8 cellular contexts compared by ENCODE assay signal in genomic region chr10:6145979-6146432, GRCh38. TPM values are rescaled to one million over a fixed set of nuclear protein-coding genes. Genes with fewer than 3 reads are reported as not detected.
A peak's percentile ranks its signal among the peaks of the same experiment; 100 is the strongest.
DNase-seq lines count a peak whose midpoint lies in the region; ATAC-seq, FAIRE-seq and TF ChIP-seq lines count a peak whose summit lies in the region.

No MANE protein-coding gene starts in this region.

- TF ChIP-seq CTCF in HCT116 (IDR thresholded peaks at IDR 0.05 in 2 of 3, conservative IDR thresholded peaks at IDR 0.05 in 1 of 3; ENCODE audit: borderline replicate concordance in 1 of 3, insufficient read depth in 1 of 3, low read depth in 2 of 3, low read length in 2 of 3) (no peak), WI38 (IDR thresholded peaks at IDR 0.05; ENCODE audit: low read depth, low read length) (no peak)

- H3K27me3 ChIP-seq in HCT116 (ENCODE audit: insufficient read depth, low read length) (no peaks in the 10 kb centered on the region), right cardiac atrium (ENCODE audit: control insufficient read depth, insufficient read depth) (no peaks in the 10 kb centered on the region), small intestine (ENCODE audit: control insufficient read depth in 2 of 2, insufficient read depth in 2 of 2, low read length in 2 of 2) (no peaks in the 10 kb centered on the region)

- H2AFZ ChIP-seq in HCT116 (ENCODE audit: low read depth, low read length, poor library complexity, severe bottlenecking) = no peak overlapping the region

- BruUV-seq in HCT116 (replicated peaks; lab: Mats Ljungman, UMichigan) = TSS peak; percentile 44

- no peak for TF ChIP-seq RAD21 in HCT116 (IDR thresholded peaks at IDR 0.05; ENCODE audit: low read depth)

- H3K27ac ChIP-seq in HCT116 (ENCODE audit: low read depth, low read length) (no peak overlapping the region; the same call in 1 of the 2 replicates), right cardiac atrium (ENCODE audit: low read length) (no peak overlapping the region), small intestine (ENCODE audit: low read depth in 1 of 2, low read length in 1 of 2) (peak overlapping the region in 1 of 2 donors; percentile 32)

- H3K9me2 ChIP-seq in HCT116 (ENCODE audit: insufficient read depth) = no peaks in the 10 kb centered on the region

- CTCF ChIA-PET in HCT116 (lab: Charles Lee) = no interaction called here

- H3K79me2 ChIP-seq in HCT116 (ENCODE audit: insufficient read depth, low read length) = peaks cover 60% of the 10 kb centered on the region

- H3K4me3 ChIP-seq in HCT116 (replicated peaks in 1 of 2; ENCODE audit: low read depth in 1 of 2, low read length in 2 of 2) (peak overlapping the region; percentile 65 to 85), WI38 (ENCODE audit: low read depth, low read length) (peak overlapping the region; percentile 77), right cardiac atrium (ENCODE audit: low read length) (peak overlapping the region; percentile 73), small intestine (ENCODE audit: low read depth in 1 of 2, low read length in 2 of 2) (peak overlapping the region; percentile 83 to 86)

- H3K4me1 ChIP-seq in HCT116 (ENCODE audit: control insufficient read depth in 1 of 2, insufficient read depth in 2 of 2, low read length in 2 of 2) (peaks cover 12 to 29% of the 10 kb centered on the region in 2 experiments; a peak in 3 of 4 replicates), right cardiac atrium (ENCODE audit: control insufficient read depth, insufficient read depth, low read length) (no peaks in the 10 kb centered on the region), small intestine (ENCODE audit: control insufficient read depth in 2 of 2, insufficient read depth in 1 of 2, low read depth in 1 of 2, low read length in 1 of 2) (peaks cover 4 to 10% of the 10 kb centered on the region in 2 donors)

- H3K9me3 ChIP-seq in HCT116 (ENCODE audit: control insufficient read depth in 1 of 2, insufficient read depth in 1 of 2, low read depth in 1 of 2, low read length in 2 of 2) = no peaks in the 10 kb centered on the region
- no peaks in the 10 kb centered on the region for H3K9me3 ChIP-seq in right cardiac atrium (ENCODE audit: control insufficient read depth, low read length)
- no peaks in the 10 kb centered on the region for H3K9me3 ChIP-seq in small intestine (ENCODE audit: control insufficient read depth, low read depth)

- H4K20me1 ChIP-seq in HCT116 (ENCODE audit: insufficient read depth) = no peaks in the 10 kb centered on the region

- intact Hi-C loops in HCT116 (cut with micrococcal nuclease) = no loop called here
- intact Hi-C loops in right cardiac atrium (cut with DNase I) = loop anchor here in 1 of 4 donors (5.0 kb wide), 1 partner anchor 34 kb away; no protein-coding TSS in a partner anchor

- ATAC-seq in HCT116 (no peak), right cardiac atrium (no peak)

- RAD21 ChIA-PET in HCT116 (lab: Charles Lee; ENCODE audit: low non-redundant PET in 1 of 2, low total read pairs in 2 of 2, uncharacterized antibody in 2 of 2, unreplicated experiment in 2 of 2) = no interaction called here

- H3K9ac ChIP-seq in HCT116 (ENCODE audit: low read length) = peak overlapping the region; percentile 89

- POLR2A ChIA-PET in HCT116 (lab: Charles Lee) = no interaction called here

- DNase-seq in HCT116 (ENCODE audit: low read depth, low spot score) = no peak
- DNase-seq in right cardiac atrium = peak in 1 of 3 donors; percentile 62
- DNase-seq in small intestine = no peak
- DNase-seq in GM12891 (ENCODE audit: insufficient read length, low spot score) = no peak
- no peak for DNase-seq in AML-193 (lab: John Stamatoyannopoulos, UW)
- DNase-seq in DMS153 treated with DMSO at 0.1 percent for 48 hours (lab: John Stamatoyannopoulos, UW; ENCODE audit: unreplicated experiment) = no peak
- DNase-seq in NCI-H748 (lab: John Stamatoyannopoulos, UW; ENCODE audit: unreplicated experiment) = no peak

- 56% methylated on average over 15 of the region's 15 CpGs for WGBS in right cardiac atrium
- WGBS in small intestine, 3 donors = 30 to 59% (median 50%) methylated on average over 15 of the region's 15 CpGs

- peaks cover 0 to 2% of the 10 kb centered on the region in 2 experiments; a peak in 1 of 4 replicates for H3K36me3 ChIP-seq in HCT116 (ENCODE audit: control insufficient read depth in 1 of 2, insufficient read depth in 2 of 2, low read length in 2 of 2)
- no peaks in the 10 kb centered on the region for H3K36me3 ChIP-seq in small intestine (ENCODE audit: control insufficient read depth in 2 of 2, insufficient read depth in 2 of 2, low read length in 2 of 2)

- peak overlapping the region; percentile 92 for H3K4me2 ChIP-seq in HCT116 (ENCODE audit: low read length)

- TF ChIP-seq POLR2A in HCT116 (IDR thresholded peaks at IDR 0.05; ENCODE audit: borderline replicate concordance, extremely low read depth, insufficient read depth, insufficient read length) (no peak), GM12891 (IDR thresholded peaks at IDR 0.05; ENCODE audit: low read depth, low read length) (no peak)

- no peak for FAIRE-seq in small intestine (lab: Jason Lieb, UNC)
- FAIRE-seq in GM12891 (lab: Jason Lieb, UNC) = no peak

TF ChIP-seq in HCT116, 20 proteins besides CTCF, POLR2A, EP300 and RAD21:
- TF ChIP-seq TCF7L2 (IDR thresholded peaks at IDR 0.05; ENCODE audit: borderline replicate concordance, extremely low read depth, insufficient read depth, insufficient read length) (no peak), CBX3 (IDR thresholded peaks at IDR 0.05; ENCODE audit: low read depth) (no peak), ATF3 (IDR thresholded peaks at IDR 0.05) (no peak), JUND (IDR thresholded peaks at IDR 0.05) (no peak), ZFX (IDR thresholded peaks at IDR 0.05) (no peak), EZH2phosphoT487 (IDR thresholded peaks at IDR 0.05; ENCODE audit: borderline replicate concordance) (no peak), EGR1 (IDR thresholded peaks at IDR 0.05; ENCODE audit: low read depth) (no peak)

TF ChIP-seq in GM12891, 5 proteins besides CTCF, POLR2A, EP300 and RAD21:
- no peak for TF ChIP-seq TAF1 (IDR thresholded peaks at IDR 0.05; ENCODE audit: low read depth, low read length)
- no peak for TF ChIP-seq POU2F2 (IDR thresholded peaks at IDR 0.05; ENCODE audit: low read depth, low read length)
- TF ChIP-seq POLR2AphosphoS5 (IDR thresholded peaks at IDR 0.05; ENCODE audit: low read depth, low read length) = no peak
- no peak for TF ChIP-seq PAX5 (IDR thresholded peaks at IDR 0.05; ENCODE audit: insufficient read depth, low read length, severe bottlenecking)
- TF ChIP-seq SPI1 (IDR thresholded peaks at IDR 0.05; ENCODE audit: low read depth, low read length) = no peak

RNA-seq across cellular contexts. Expression of gene PFKFB3, which starts 56.7 kb away (rescaled TPM):
- 50.8 TPM for total RNA-seq in HCT116 (2021; ENCODE audit: unreplicated experiment)
- polyA plus RNA-seq in HCT116 (2012) = 32.8 and 40.7 TPM in 2 replicates
- total RNA-seq in right cardiac atrium = 10 to 100 TPM; 10.5 to 15.1 (median 11.7) TPM
- 11.2 TPM for polyA plus RNA-seq in right cardiac atrium
- 10 to 100 TPM; 10.1 to 28.4 (median 17.0) TPM for polyA plus RNA-seq in small intestine
- polyA plus RNA-seq in GM12891 (2012; ENCODE audit: low read depth, missing spikeins) = 26.1 TPM

RNA-seq across cellular contexts. Expression of gene RBM17, which starts 57.2 kb away (rescaled TPM):
- total RNA-seq in HCT116 (2021; ENCODE audit: unreplicated experiment) = 129 TPM
- 61.6 and 81.2 TPM in 2 replicates for polyA plus RNA-seq in HCT116 (2012)
- total RNA-seq in right cardiac atrium = 10 to 100 TPM; 51.6 to 66.5 (median 57.1) TPM
- 51.0 TPM for polyA plus RNA-seq in right cardiac atrium
- 10 to 100 TPM; 45.7 to 82.7 (median 65.1) TPM for polyA plus RNA-seq in small intestine
- 90.1 TPM for polyA plus RNA-seq in GM12891 (2012; ENCODE audit: low read depth, missing spikeins)
